ENCODE assay signal across 1 cellular context in genomic region chr7:128347573-128348147, GRCh38.
TF ChIP-seq lines count a peak whose summit lies in the region.

No MANE protein-coding gene starts in this region.

TF ChIP-seq in SK-N-SH treated with all-trans-retinoic acid at 6 μM for 48 hours, 23 proteins besides CTCF, POLR2A, EP300 and RAD21 (continued from another document):
- TF ChIP-seq GLIS3 (CRISPR knock-in tag; IDR thresholded peaks at IDR 0.05), result no peak
